Comparison of ENCODE assay signal across 3 cellular contexts in genomic region chr20:11937230-11937629, GRCh38.
A peak's percentile ranks its signal among the peaks of the same experiment; 100 is the strongest.
TF ChIP-seq lines count a peak whose summit lies in the region.

No MANE protein-coding gene starts in this region.

TF ChIP-seq in HepG2, 621 proteins besides CTCF, POLR2A, EP300 and RAD21:
- TF ChIP-seq STAT6 (CRISPR knock-in tag; IDR thresholded peaks at IDR 0.05; ENCODE audit: borderline replicate concordance) (no peak), KMT2B (CRISPR knock-in tag; IDR thresholded peaks at IDR 0.05) (no peak), SKI (IDR thresholded peaks at IDR 0.05; ENCODE audit: partially characterized antibody) (no peak), CREBL2 (CRISPR knock-in tag; IDR thresholded peaks at IDR 0.05; ENCODE audit: borderline replicate concordance) (no peak)

TF ChIP-seq in SK-N-SH treated with all-trans-retinoic acid at 6 μM for 48 hours, 23 proteins besides CTCF, POLR2A, EP300 and RAD21 (continued from another document):
- TF ChIP-seq CREB5 (CRISPR knock-in tag; IDR thresholded peaks at IDR 0.05; ENCODE audit: low read depth), result peak; percentile 16; the same call in 1 of the 2 replicates
- peak; percentile 91 for TF ChIP-seq TCF4 (CRISPR knock-in tag; IDR thresholded peaks at IDR 0.05; ENCODE audit: borderline replicate concordance)
- TF ChIP-seq PATZ1 (CRISPR knock-in tag; IDR thresholded peaks at IDR 0.05; ENCODE audit: borderline replicate concordance), result no peak
- TF ChIP-seq ISL1 (CRISPR knock-in tag; IDR thresholded peaks at IDR 0.05), result peak; percentile 54
- peak; percentile 79 for TF ChIP-seq TSHZ2 (CRISPR knock-in tag; IDR thresholded peaks at IDR 0.05)
- TF ChIP-seq ESRRG (CRISPR knock-in tag; IDR thresholded peaks at IDR 0.05), result no peak

TF ChIP-seq in neural cell, 6 proteins besides CTCF, POLR2A, EP300 and RAD21 (continued from another document):
- TF ChIP-seq REST (IDR thresholded peaks at IDR 0.05; ENCODE audit: borderline replicate concordance), result no peak
